ENCODE assay signal across 8 cellular contexts in the genomic region with DNA sequence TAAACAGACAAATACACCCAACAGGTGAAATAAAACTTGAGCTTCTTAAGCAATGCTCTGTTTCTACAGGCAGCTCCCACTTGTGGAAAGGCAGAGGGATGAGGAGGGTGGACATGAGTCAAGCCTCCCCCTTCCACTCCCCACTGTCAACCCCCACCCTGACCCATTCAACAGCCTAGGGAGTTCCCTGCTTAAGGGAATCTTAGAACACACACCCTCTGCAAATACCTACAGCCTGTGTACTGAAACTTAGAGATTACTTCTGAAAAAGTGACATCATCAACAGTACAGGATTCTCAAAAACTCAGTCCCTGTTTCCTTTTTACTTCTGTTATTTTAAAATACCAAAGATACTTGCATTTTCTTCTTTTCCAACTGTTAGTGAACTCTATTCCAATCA.
A peak's percentile ranks its signal among the peaks of the same experiment; 100 is the strongest.
DNase-seq lines count a peak whose midpoint lies in the region; ATAC-seq, FAIRE-seq and TF ChIP-seq lines count a peak whose summit lies in the region.

No MANE protein-coding gene starts in this region.

- DNase-seq in GM06990 (ENCODE audit: extremely low read depth, insufficient read length), result peak; percentile 56
- peak; percentile 55 for DNase-seq in HCEC 1CT
- peak; percentile 95 for DNase-seq in NCI-H460 (ENCODE audit: extremely low read depth, low read depth)
- peak; percentile 74 for DNase-seq in keratinocyte (ENCODE audit: low read depth, low spot score)
- DNase-seq in cerebellar cortex (ENCODE audit: low spot score), result no peak
- DNase-seq in activated effector memory CD4-positive, alpha-beta T cell treated with anti-CD3 and anti-CD28 coated beads, Interleukin-2, amount 50 U/mL, for 16 hours, result no peak
- DNase-seq in WTC11 (ENCODE audit: low spot score), result no peak
- DNase-seq in activated T-cell treated with anti-CD3 and anti-CD28 coated beads for 4 hours, result no peak

- peak overlapping the region; percentile 89 for H3K4me2 ChIP-seq in keratinocyte (ENCODE audit: control insufficient read depth, extremely low read depth, insufficient read depth, low read depth, low read length)

- peaks cover 86% of the 10 kb centered on the region for H3K79me2 ChIP-seq in keratinocyte (ENCODE audit: control insufficient read depth, insufficient read depth, low read length)

- peaks cover 74% of the 10 kb centered on the region for H3K4me1 ChIP-seq in keratinocyte (ENCODE audit: control insufficient read depth, extremely low read depth, insufficient read depth, low read length)

- H3K27ac ChIP-seq in keratinocyte (ENCODE audit: control insufficient read depth, insufficient read depth, low read length), result peak overlapping the region; percentile 94

- ATAC-seq in WTC11, result no peak

- peaks cover 13% of the 10 kb centered on the region for H3K36me3 Mint-ChIP-seq in WTC11

- no peaks in the 10 kb centered on the region for H3K9me1 ChIP-seq in keratinocyte (ENCODE audit: control insufficient read depth, extremely low read depth, insufficient read depth, low read length)

- H3K9me3 ChIP-seq in keratinocyte (ENCODE audit: control insufficient read depth, low read depth, low read length), result peaks cover 8% of the 10 kb centered on the region

- H3K27me3 ChIP-seq in GM06990 (replicated peaks; ENCODE audit: control insufficient read depth, insufficient read depth, low read length) (no peaks in the 10 kb centered on the region), keratinocyte (ENCODE audit: control insufficient read depth, extremely low read depth, insufficient read depth, low read length) (no peaks in the 10 kb centered on the region)

- CTCF ChIA-PET in WTC11 (lab: Charles Lee), result interaction anchor here (0.6 to 1.3 kb wide), 4 partner anchors 15 to 259 kb away, joined by 3 to 4 read pairs (median 3); no protein-coding TSS in a partner anchor

- peaks cover 19% of the 10 kb centered on the region for H3K4me1 Mint-ChIP-seq in WTC11

- H2AFZ ChIP-seq in keratinocyte (ENCODE audit: control insufficient read depth, low read length), result no peak overlapping the region

- H3K36me3 ChIP-seq in GM06990 (ENCODE audit: control insufficient read depth, insufficient read depth, low read length), result no peaks in the 10 kb centered on the region
- peaks cover 0 to 5% of the 10 kb centered on the region in 2 experiments for H3K36me3 ChIP-seq in keratinocyte (ENCODE audit: control insufficient read depth in 2 of 2, extremely low read depth in 1 of 2, insufficient read depth in 2 of 2, low read length in 2 of 2)

- H4K20me1 ChIP-seq in keratinocyte (ENCODE audit: control insufficient read depth, extremely low read depth, insufficient read depth, low read length), result peaks cover 6% of the 10 kb centered on the region

- POLR2A ChIA-PET in WTC11 (lab: Charles Lee), result interaction anchor here (0.6 kb wide), 1 partner anchor 400 kb away, joined by 3 read pairs; no protein-coding TSS in a partner anchor

- H3K9ac ChIP-seq in keratinocyte (ENCODE audit: control insufficient read depth, extremely low read depth, insufficient read depth, low read length), result peak overlapping the region; percentile 88

- dilution Hi-C loops in keratinocyte (cut with MboI; ENCODE audit: extremely low pct_ligation_motif_present, low sequenced_read_pairs), result no loop called here

- H3K4me3 ChIP-seq in GM06990 (replicated peaks; ENCODE audit: low read depth, low read length) (no peak overlapping the region), keratinocyte (ENCODE audit: control insufficient read depth in 2 of 3, extremely low read depth in 1 of 3, insufficient read depth in 2 of 3, low read depth in 1 of 3, low read length in 3 of 3) (peak overlapping the region in 2 of 3 experiments; percentile 57 to 60)

- H3K9me3 Mint-ChIP-seq in WTC11, result peaks cover 7% of the 10 kb centered on the region

- TF ChIP-seq CTCF in GM06990 (IDR thresholded peaks at IDR 0.05; ENCODE audit: insufficient read depth, low read length, poor library complexity, severe bottlenecking) (no peak), keratinocyte (optimal IDR thresholded peaks at IDR 0.05 in 1 of 3, IDR thresholded peaks at IDR 0.05 in 1 of 3, conservative IDR thresholded peaks at IDR 0.05 in 1 of 3; ENCODE audit: extremely low read depth in 1 of 3, insufficient read depth in 2 of 3, low read length in 3 of 3) (peak in 1 of 3 experiments; percentile 20), WTC11 (IDR thresholded peaks at IDR 0.05) (no peak)

- FAIRE-seq in keratinocyte (lab: Jason Lieb, UNC), result peak; percentile 71

- no peaks in the 10 kb centered on the region for H3K27me3 Mint-ChIP-seq in WTC11 (ENCODE audit: low read depth)

- H3K4me3 Mint-ChIP-seq in WTC11, result no peak overlapping the region

- H3K27ac Mint-ChIP-seq in WTC11, result no peak overlapping the region

TF ChIP-seq in WTC11, 78 proteins besides CTCF, POLR2A, EP300 and RAD21:
- TF ChIP-seq ZNF416 (CRISPR knock-in tag; IDR thresholded peaks at IDR 0.05) (no peak), KAT7 (CRISPR knock-in tag; IDR thresholded peaks at IDR 0.05; ENCODE audit: borderline replicate concordance) (no peak), SP1 (CRISPR knock-in tag; conservative IDR thresholded peaks at IDR 0.05) (no peak), FOXP1 (CRISPR knock-in tag; IDR thresholded peaks at IDR 0.05; ENCODE audit: borderline replicate concordance) (no peak), ZNF317 (CRISPR knock-in tag; IDR thresholded peaks at IDR 0.05; ENCODE audit: borderline replicate concordance, low read depth) (no peak)
- TF ChIP-seq, protein P1, sequence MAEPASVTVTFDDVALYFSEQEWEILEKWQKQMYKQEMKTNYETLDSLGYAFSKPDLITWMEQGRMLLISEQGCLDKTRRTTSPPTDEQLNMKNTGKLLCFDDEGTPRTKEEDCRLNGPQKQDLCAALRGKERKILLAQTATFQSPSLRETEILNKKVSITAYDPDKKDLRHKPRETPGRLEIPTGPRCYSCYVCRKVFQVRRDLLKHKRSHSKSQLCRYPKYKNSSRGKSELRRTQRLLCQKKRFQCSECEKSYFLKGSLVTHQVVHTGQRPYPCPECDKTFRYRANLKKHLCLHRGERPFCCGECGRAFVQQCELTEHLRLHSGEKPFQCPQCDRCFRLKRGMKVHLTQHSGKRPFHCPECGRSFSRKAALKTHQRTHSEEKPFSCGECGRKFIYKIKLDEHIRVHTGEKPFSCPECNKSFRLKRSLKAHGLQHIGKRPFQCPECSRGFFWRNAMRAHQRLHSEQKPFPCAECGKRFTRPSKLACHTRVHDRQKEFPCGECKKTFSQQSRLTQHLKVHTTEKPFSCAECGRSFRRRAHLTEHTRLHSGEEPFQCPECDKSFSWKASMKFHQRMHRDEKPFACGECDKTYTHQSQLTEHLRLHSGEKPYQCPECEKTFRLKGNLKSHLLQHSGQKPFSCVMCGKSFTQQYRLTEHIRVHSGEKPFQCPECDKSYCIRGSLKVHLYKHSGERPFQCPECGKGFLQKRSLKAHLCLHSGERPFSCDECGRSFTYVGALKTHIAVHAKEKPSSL (CRISPR knock-in tag; conservative IDR thresholded peaks at IDR 0.05), result no peak
- TF ChIP-seq, protein P2, sequence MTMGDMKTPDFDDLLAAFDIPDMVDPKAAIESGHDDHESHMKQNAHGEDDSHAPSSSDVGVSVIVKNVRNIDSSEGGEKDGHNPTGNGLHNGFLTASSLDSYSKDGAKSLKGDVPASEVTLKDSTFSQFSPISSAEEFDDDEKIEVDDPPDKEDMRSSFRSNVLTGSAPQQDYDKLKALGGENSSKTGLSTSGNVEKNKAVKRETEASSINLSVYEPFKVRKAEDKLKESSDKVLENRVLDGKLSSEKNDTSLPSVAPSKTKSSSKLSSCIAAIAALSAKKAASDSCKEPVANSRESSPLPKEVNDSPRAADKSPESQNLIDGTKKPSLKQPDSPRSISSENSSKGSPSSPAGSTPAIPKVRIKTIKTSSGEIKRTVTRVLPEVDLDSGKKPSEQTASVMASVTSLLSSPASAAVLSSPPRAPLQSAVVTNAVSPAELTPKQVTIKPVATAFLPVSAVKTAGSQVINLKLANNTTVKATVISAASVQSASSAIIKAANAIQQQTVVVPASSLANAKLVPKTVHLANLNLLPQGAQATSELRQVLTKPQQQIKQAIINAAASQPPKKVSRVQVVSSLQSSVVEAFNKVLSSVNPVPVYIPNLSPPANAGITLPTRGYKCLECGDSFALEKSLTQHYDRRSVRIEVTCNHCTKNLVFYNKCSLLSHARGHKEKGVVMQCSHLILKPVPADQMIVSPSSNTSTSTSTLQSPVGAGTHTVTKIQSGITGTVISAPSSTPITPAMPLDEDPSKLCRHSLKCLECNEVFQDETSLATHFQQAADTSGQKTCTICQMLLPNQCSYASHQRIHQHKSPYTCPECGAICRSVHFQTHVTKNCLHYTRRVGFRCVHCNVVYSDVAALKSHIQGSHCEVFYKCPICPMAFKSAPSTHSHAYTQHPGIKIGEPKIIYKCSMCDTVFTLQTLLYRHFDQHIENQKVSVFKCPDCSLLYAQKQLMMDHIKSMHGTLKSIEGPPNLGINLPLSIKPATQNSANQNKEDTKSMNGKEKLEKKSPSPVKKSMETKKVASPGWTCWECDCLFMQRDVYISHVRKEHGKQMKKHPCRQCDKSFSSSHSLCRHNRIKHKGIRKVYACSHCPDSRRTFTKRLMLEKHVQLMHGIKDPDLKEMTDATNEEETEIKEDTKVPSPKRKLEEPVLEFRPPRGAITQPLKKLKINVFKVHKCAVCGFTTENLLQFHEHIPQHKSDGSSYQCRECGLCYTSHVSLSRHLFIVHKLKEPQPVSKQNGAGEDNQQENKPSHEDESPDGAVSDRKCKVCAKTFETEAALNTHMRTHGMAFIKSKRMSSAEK (CRISPR knock-in tag; IDR thresholded peaks at IDR 0.05; ENCODE audit: borderline replicate concordance), result no peak
- TF ChIP-seq, protein P3, sequence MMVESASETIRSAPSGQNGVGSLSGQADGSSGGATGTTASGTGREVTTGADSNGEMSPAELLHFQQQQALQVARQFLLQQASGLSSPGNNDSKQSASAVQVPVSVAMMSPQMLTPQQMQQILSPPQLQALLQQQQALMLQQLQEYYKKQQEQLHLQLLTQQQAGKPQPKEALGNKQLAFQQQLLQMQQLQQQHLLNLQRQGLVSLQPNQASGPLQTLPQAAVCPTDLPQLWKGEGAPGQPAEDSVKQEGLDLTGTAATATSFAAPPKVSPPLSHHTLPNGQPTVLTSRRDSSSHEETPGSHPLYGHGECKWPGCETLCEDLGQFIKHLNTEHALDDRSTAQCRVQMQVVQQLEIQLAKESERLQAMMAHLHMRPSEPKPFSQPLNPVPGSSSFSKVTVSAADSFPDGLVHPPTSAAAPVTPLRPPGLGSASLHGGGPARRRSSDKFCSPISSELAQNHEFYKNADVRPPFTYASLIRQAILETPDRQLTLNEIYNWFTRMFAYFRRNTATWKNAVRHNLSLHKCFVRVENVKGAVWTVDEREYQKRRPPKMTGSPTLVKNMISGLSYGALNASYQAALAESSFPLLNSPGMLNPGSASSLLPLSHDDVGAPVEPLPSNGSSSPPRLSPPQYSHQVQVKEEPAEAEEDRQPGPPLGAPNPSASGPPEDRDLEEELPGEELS (CRISPR knock-in tag; IDR thresholded peaks at IDR 0.05), result no peak

Comparison
In these comparisons a context has a peak if more than half of its experiments do, and no peak if none do; other contexts are left out.
1. DNase-seq: peak in GM06990 (single experiment), HCEC 1CT (single experiment), NCI-H460 (single experiment) and keratinocyte (single experiment); none in cerebellar cortex (single experiment), activated effector memory CD4-positive, alpha-beta T cell treated with anti-CD3 and anti-CD28 coated beads, Interleukin-2, amount 50 U/mL, for 16 hours (single experiment), WTC11 (single experiment) and activated T-cell treated with anti-CD3 and anti-CD28 coated beads for 4 hours (single experiment).